Comparison of ENCODE assay signal across 1 cellular context in the genomic region with DNA sequence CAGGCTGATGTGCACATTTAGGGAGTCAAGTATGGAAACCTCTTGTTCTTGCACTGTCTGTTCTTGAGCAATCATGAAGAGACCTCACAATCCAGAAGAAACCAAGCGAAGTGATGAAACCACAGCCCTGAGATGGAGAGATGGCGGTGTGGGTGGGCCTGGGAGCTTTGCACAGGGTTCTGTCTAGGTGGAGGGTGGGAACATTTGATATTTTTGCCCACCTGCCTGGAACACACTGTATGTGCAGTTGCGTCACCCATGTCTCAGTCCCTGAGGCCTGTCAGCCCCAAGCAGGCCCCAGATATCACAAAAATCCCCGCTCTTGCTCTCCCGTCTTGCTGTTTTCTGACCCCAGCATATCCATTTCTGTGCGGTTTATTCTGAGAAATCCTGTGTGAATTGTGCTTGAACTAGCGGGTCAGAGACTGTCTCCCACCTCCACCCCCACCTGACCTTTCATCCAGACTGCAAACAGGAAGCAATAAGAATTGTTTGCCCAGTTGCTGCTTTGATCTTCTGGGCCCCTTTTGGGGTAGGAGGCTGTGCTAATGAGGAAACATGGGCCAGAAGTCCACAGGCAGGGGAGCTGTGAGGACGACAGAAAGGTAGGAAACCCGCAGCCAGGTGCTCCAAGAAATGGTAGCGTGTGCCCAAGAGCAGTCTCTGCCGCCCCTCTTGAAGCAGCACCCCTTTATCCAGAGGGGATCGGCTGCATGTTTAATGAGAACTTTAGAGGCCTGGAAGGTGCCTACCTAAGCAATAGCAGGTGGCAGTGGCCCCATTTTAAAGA.
A peak's percentile ranks its signal among the peaks of the same experiment; 100 is the strongest.
TF ChIP-seq lines count a peak whose summit lies in the region.

No MANE protein-coding gene starts in this region.

TF ChIP-seq in HepG2, 621 proteins besides CTCF, POLR2A, EP300 and RAD21 (continued from another document and continues in another):
- TF ChIP-seq, protein P1, sequence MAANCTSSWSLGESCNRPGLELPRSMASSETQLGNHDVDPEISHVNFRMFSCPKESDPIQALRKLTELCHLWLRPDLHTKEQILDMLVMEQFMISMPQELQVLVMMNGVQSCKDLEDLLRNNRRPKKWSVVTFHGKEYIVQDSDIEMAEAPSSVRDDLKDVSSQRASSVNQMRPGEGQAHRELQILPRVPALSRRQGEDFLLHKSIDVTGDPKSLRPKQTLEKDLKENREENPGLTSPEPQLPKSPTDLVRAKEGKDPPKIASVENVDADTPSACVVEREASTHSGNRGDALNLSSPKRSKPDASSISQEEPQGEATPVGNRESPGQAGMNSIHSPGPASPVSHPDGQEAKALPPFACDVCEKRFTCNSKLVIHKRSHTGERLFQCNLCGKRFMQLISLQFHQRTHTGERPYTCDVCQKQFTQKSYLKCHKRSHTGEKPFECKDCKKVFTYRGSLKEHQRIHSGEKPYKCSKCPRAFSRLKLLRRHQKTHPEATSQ (CRISPR knock-in tag; IDR thresholded peaks at IDR 0.05; ENCODE audit: borderline replicate concordance): peak; percentile 90; the same call in 1 of the 2 replicates
- peak; percentile 91; the same call in 1 of the 2 replicates for TF ChIP-seq MXD4 (CRISPR knock-in tag; IDR thresholded peaks at IDR 0.05)
- TF ChIP-seq KLF15 (CRISPR knock-in tag; IDR thresholded peaks at IDR 0.05; ENCODE audit: borderline replicate concordance): peak; percentile 75; the same call in 1 of the 2 replicates
- TF ChIP-seq RAD51 (IDR thresholded peaks at IDR 0.05; ENCODE audit: borderline replicate concordance): no peak
- peak; percentile 94; the same call in 1 of the 2 replicates for TF ChIP-seq ZNF780A (CRISPR knock-in tag; IDR thresholded peaks at IDR 0.05)
- TF ChIP-seq, protein P2, sequence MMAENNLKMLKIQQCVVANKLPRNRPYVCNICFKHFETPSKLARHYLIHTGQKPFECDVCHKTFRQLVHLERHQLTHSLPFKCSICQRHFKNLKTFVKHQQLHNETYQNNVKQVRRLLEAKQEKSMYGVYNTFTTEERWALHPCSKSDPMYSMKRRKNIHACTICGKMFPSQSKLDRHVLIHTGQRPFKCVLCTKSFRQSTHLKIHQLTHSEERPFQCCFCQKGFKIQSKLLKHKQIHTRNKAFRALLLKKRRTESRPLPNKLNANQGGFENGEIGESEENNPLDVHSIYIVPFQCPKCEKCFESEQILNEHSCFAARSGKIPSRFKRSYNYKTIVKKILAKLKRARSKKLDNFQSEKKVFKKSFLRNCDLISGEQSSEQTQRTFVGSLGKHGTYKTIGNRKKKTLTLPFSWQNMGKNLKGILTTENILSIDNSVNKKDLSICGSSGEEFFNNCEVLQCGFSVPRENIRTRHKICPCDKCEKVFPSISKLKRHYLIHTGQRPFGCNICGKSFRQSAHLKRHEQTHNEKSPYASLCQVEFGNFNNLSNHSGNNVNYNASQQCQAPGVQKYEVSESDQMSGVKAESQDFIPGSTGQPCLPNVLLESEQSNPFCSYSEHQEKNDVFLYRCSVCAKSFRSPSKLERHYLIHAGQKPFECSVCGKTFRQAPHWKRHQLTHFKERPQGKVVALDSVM (CRISPR knock-in tag; IDR thresholded peaks at IDR 0.05): peak; percentile 55
- TF ChIP-seq, protein P3, sequence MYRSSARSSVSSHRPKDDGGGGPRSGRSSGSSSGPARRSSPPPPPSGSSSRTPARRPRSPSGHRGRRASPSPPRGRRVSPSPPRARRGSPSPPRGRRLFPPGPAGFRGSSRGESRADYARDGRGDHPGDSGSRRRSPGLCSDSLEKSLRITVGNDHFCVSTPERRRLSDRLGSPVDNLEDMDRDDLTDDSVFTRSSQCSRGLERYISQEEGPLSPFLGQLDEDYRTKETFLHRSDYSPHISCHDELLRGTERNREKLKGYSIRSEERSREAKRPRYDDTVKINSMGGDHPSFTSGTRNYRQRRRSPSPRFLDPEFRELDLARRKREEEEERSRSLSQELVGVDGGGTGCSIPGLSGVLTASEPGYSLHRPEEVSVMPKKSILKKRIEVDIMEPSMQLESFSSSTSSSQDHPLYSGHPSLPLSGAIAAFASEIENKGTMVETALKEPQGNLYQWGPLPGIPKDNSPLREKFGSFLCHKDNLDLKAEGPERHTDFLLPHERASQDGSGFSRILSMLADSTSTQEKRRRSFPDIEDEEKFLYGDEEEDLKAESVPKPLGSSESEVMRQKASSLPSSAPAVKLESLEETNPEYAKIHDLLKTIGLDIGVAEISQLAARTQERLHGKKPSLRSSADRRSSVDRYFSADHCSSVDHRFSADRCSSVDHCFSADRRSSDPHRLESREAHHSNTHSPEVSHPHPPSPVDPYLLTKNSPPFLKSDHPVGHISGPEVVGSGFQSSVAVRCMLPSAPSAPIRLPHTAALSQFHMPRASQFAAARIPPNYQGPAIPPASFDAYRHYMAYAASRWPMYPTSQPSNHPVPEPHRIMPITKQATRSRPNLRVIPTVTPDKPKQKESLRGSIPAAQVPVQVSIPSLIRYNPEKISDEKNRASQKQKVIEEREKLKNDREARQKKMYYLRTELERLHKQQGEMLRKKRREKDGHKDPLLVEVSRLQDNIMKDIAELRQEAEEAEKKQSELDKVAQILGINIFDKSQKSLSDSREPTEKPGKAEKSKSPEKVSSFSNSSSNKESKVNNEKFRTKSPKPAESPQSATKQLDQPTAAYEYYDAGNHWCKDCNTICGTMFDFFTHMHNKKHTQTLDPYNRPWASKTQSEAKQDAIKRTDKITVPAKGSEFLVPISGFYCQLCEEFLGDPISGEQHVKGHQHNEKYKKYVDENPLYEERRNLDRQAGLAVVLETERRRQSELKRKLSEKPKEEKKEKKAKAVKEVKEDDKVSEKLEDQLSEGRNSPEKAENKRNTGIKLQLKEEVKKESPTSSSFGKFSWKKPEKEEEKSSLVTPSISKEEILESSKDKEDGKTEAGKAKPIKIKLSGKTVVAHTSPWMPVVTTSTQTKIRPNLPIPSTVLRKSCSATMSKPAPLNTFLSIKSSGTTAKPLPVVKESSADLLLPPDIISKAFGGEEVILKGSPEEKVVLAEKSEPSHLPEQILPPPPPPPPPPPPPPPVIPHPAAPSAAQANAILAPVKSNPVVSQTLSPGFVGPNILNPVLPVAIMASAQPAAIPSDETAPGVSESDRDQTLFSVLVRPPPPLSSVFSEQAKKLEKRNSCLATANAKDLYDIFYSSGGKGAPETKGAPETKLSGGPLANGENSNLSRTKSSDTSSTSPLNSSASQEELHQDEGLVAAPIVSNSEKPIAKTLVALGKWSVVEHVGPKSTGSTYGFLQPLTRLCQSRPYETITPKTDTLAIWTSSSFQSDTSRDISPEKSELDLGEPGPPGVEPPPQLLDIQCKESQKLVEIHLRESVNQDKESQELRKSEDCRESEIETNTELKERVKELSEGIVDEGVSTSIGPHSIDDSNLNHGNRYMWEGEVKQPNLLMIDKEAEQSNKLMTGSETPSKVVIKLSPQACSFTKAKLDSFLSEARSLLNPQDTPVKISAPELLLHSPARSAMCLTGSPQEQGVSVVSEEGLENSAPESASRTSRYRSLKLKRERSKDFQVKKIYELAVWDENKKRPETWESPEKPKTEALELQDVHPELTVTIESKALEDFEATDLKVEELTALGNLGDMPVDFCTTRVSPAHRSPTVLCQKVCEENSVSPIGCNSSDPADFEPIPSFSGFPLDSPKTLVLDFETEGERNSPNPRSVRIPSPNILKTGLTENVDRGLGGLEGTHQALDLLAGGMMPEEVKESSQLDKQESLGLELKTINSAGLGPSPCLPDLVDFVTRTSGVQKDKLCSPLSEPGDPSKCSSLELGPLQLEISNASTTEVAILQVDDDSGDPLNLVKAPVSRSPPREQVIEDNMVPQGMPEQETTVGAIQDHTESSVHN (CRISPR knock-in tag; IDR thresholded peaks at IDR 0.05): peak; percentile 57; the same call in 1 of the 2 replicates
- TF ChIP-seq, protein P4, sequence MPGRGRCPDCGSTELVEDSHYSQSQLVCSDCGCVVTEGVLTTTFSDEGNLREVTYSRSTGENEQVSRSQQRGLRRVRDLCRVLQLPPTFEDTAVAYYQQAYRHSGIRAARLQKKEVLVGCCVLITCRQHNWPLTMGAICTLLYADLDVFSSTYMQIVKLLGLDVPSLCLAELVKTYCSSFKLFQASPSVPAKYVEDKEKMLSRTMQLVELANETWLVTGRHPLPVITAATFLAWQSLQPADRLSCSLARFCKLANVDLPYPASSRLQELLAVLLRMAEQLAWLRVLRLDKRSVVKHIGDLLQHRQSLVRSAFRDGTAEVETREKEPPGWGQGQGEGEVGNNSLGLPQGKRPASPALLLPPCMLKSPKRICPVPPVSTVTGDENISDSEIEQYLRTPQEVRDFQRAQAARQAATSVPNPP (CRISPR knock-in tag; IDR thresholded peaks at IDR 0.05): peak; percentile 93
- TF ChIP-seq SNAI1 (CRISPR knock-in tag; IDR thresholded peaks at IDR 0.05; ENCODE audit: borderline replicate concordance): peak; percentile 88; the same call in 1 of the 2 replicates
- TF ChIP-seq CBX2 (IDR thresholded peaks at IDR 0.05; ENCODE audit: low read depth, low read length): no peak
- TF ChIP-seq CBX2 (CRISPR knock-in tag; IDR thresholded peaks at IDR 0.05; ENCODE audit: low read depth): no peak
- peak; percentile 99 for TF ChIP-seq ZNF205 (CRISPR knock-in tag; IDR thresholded peaks at IDR 0.05)
- TF ChIP-seq, protein P5, sequence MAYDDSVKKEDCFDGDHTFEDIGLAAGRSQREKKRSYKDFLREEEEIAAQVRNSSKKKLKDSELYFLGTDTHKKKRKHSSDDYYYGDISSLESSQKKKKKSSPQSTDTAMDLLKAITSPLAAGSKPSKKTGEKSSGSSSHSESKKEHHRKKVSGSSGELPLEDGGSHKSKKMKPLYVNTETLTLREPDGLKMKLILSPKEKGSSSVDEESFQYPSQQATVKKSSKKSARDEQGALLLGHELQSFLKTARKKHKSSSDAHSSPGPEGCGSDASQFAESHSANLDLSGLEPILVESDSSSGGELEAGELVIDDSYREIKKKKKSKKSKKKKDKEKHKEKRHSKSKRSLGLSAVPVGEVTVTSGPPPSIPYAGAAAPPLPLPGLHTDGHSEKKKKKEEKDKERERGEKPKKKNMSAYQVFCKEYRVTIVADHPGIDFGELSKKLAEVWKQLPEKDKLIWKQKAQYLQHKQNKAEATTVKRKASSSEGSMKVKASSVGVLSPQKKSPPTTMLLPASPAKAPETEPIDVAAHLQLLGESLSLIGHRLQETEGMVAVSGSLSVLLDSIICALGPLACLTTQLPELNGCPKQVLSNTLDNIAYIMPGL (CRISPR knock-in tag; IDR thresholded peaks at IDR 0.05; ENCODE audit: borderline replicate concordance in 1 of 2, low read depth in 1 of 2): peak; percentile 82 to 84; a peak in 2 of 4 replicates
- TF ChIP-seq SMAD9 (CRISPR knock-in tag; IDR thresholded peaks at IDR 0.05): peak; percentile 82; the same call in 1 of the 2 replicates
- TF ChIP-seq HNRNPH1 (optimal IDR thresholded peaks at IDR 0.05; ENCODE audit: low read depth, low read length): no peak
- TF ChIP-seq CAMTA2 (CRISPR knock-in tag; IDR thresholded peaks at IDR 0.05; ENCODE audit: borderline replicate concordance): peak; percentile 73; the same call in 1 of the 2 replicates
- TF ChIP-seq, protein P6, sequence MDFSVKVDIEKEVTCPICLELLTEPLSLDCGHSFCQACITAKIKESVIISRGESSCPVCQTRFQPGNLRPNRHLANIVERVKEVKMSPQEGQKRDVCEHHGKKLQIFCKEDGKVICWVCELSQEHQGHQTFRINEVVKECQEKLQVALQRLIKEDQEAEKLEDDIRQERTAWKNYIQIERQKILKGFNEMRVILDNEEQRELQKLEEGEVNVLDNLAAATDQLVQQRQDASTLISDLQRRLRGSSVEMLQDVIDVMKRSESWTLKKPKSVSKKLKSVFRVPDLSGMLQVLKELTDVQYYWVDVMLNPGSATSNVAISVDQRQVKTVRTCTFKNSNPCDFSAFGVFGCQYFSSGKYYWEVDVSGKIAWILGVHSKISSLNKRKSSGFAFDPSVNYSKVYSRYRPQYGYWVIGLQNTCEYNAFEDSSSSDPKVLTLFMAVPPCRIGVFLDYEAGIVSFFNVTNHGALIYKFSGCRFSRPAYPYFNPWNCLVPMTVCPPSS (IDR thresholded peaks at IDR 0.05): no peak
- TF ChIP-seq, protein P7, sequence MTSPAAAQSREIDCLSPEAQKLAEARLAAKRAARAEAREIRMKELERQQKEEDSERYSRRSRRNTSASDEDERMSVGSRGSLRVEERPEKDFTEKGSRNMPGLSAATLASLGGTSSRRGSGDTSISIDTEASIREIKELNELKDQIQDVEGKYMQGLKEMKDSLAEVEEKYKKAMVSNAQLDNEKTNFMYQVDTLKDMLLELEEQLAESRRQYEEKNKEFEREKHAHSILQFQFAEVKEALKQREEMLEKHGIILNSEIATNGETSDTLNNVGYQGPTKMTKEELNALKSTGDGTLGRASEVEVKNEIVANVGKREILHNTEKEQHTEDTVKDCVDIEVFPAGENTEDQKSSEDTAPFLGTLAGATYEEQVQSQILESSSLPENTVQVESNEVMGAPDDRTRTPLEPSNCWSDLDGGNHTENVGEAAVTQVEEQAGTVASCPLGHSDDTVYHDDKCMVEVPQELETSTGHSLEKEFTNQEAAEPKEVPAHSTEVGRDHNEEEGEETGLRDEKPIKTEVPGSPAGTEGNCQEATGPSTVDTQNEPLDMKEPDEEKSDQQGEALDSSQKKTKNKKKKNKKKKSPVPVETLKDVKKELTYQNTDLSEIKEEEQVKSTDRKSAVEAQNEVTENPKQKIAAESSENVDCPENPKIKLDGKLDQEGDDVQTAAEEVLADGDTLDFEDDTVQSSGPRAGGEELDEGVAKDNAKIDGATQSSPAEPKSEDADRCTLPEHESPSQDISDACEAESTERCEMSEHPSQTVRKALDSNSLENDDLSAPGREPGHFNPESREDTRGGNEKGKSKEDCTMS (CRISPR knock-in tag; conservative IDR thresholded peaks at IDR 0.05): no peak
- TF ChIP-seq ZNF33A (CRISPR knock-in tag; IDR thresholded peaks at IDR 0.05; ENCODE audit: borderline replicate concordance): peak; percentile 79; the same call in 1 of the 2 replicates
- peak; percentile 93 for TF ChIP-seq KMT2B (CRISPR knock-in tag; IDR thresholded peaks at IDR 0.05)
- peak; percentile 97 for TF ChIP-seq RBM22 (optimal IDR thresholded peaks at IDR 0.05; ENCODE audit: low read length)
- TF ChIP-seq, protein P8, sequence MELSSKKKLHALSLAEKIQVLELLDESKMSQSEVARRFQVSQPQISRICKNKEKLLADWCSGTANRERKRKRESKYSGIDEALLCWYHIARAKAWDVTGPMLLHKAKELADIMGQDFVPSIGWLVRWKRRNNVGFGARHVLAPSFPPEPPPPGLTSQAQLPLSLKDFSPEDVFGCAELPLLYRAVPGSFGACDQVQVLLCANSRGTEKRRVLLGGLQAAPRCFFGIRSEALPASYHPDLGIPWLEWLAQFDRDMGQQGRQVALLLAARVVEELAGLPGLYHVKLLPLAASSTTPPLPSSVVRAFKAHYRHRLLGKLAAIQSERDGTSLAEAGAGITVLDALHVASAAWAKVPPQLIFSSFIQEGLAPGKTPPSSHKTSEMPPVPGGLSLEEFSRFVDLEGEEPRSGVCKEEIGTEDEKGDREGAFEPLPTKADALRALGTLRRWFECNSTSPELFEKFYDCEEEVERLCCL (CRISPR knock-in tag; IDR thresholded peaks at IDR 0.05; ENCODE audit: borderline replicate concordance): peak; percentile 22; the same call in 1 of the 2 replicates
- TF ChIP-seq ZMYM3 (CRISPR knock-in tag; IDR thresholded peaks at IDR 0.05): peak; percentile 99
- no peak for TF ChIP-seq CREB1 (IDR thresholded peaks at IDR 0.05)
- peak; percentile 92 for TF ChIP-seq CREB1 (CRISPR knock-in tag; IDR thresholded peaks at IDR 0.05)
- TF ChIP-seq, protein P9, sequence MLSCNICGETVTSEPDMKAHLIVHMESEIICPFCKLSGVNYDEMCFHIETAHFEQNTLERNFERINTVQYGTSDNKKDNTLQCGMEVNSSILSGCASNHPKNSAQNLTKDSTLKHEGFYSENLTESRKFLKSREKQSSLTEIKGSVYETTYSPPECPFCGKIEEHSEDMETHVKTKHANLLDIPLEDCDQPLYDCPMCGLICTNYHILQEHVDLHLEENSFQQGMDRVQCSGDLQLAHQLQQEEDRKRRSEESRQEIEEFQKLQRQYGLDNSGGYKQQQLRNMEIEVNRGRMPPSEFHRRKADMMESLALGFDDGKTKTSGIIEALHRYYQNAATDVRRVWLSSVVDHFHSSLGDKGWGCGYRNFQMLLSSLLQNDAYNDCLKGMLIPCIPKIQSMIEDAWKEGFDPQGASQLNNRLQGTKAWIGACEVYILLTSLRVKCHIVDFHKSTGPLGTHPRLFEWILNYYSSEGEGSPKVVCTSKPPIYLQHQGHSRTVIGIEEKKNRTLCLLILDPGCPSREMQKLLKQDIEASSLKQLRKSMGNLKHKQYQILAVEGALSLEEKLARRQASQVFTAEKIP (CRISPR knock-in tag; IDR thresholded peaks at IDR 0.05; ENCODE audit: borderline replicate concordance): no peak
- TF ChIP-seq EEA1 (CRISPR knock-in tag; IDR thresholded peaks at IDR 0.05; ENCODE audit: borderline replicate concordance): no peak
- no peak for TF ChIP-seq ZNF282 (IDR thresholded peaks at IDR 0.05; ENCODE audit: partially characterized antibody)
